Comparison of ENCODE assay signal across 36 cellular contexts in the genomic region with DNA sequence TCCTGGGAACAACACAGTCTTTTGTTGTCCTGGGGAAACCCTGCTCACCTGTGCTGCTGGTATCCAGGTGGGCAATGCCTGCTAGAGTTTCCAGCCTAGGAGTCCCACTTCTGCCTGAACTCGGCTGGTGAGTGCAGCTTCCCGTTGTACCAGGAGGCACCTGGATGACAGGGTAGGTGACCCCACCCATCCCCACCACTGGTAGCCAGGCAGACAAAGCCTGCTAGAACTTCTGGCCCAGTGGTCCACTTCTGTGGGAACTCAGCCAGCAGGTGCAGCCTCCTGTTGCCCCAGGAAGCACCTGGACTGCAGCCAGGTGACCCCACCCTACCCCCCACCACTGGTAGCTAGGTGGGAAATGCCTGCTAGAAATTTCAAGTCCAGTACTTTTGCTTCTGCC. TPM values are rescaled to one million over a fixed set of nuclear protein-coding genes. Genes with fewer than 3 reads are reported as not detected.
"Had no signal": no experiment of that assay in that cellular context is flagged by ENCODE, and none has a peak within 500 bp of the region (broad histone marks: within the 10 kb centered on the region; RNA-seq: fewer than 3 reads in every experiment).

No MANE protein-coding gene starts in this region.

- H3K36me3 ChIP-seq: MG63 had no signal

- H3K9ac ChIP-seq: KMS-11 had no signal

- H3K4me3 ChIP-seq: MG63 had no signal

- H3K9me3 ChIP-seq: MG63 had no signal

- H3K27ac ChIP-seq: KMS-11 had no signal

- H3K27me3 ChIP-seq: MG63 had no signal

- DNase-seq: Karpas-422, Kasumi-1, KG1, MG63, MM.1S, MV-4-11, NCI-H1048, NCI-H1092, NCI-H1092 treated with DMSO at 0.1 percent for 48 hours, NCI-H1105, NCI-H1105 treated with DMSO at 0.1 percent for 48 hours, NCI-H1417, NCI-H1417 treated with DMSO at 0.1 percent for 48 hours, NCI-H1436, NCI-H1436 treated with DMSO at 0.1 percent for 48 hours, NCI-H146, NCI-H187, NCI-H187 treated with DMSO at 0.1 percent for 48 hours, NCI-H2029, NCI-H2029 treated with DMSO at 0.1 percent for 48 hours, NCI-H2081, NCI-H2081 treated with DMSO at 0.1 percent for 48 hours, NCI-H2107, NCI-H2227 treated with DMSO at 0.1 percent for 48 hours, NCI-H226, NCI-H345, NCI-H446, NCI-H446 treated with DMSO at 0.1 percent for 48 hours, NCI-H510A, NCI-H510A treated with DMSO at 0.1 percent for 48 hours, NCI-H524 treated with DMSO at 0.1 percent for 48 hours had no signal

- H3K4me2 ChIP-seq: KMS-11 had no signal

RNA-seq across cellular contexts. Expression of gene TCEAL2, which starts 9.7 kb away (rescaled TPM):
- total RNA-seq: LHCN-M2, MCF 10A, NCI-H460 had no signal

RNA-seq across cellular contexts. Expression of gene TCEAL6, which starts 26.5 kb away (rescaled TPM):
- total RNA-seq: LHCN-M2, M059J, MCF 10A, NCI-H460 had no signal

RNA-seq across cellular contexts. Expression of gene BEX5, which starts 40.0 kb away (rescaled TPM):
- total RNA-seq: LHCN-M2, MCF 10A had no signal
